8 cellular contexts compared by ENCODE assay signal in genomic region chr22:46250035-46250782, GRCh38. TPM values are rescaled to one million over a fixed set of nuclear protein-coding genes. Genes with fewer than 3 reads are reported as not detected.
DNase-seq lines count a peak whose midpoint lies in the region; ATAC-seq and TF ChIP-seq lines count a peak whose summit lies in the region.

A gene with protein sequence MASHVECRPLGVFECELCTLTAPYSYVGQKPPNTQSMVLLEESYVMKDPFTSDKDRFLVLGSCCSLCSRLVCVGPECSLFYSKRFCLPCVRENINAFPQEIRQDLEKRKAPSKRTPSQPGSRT (minus strand): TSS chr22:46250293. CDS start chr22:46248284, 2,009 bp downstream.

- H3K4me3 ChIP-seq in GM12864 (ENCODE audit: low read depth, low read length) (peak within 1 kb of the TSS; percentile 97), HFF-Myc (replicated peaks; ENCODE audit: low read depth, low read length) (peak within 1 kb of the TSS; percentile 71), adrenal gland (peak within 1 kb of the TSS in 3 of 4 donors; percentile 69 to 83 (median 71)), heart right ventricle (peak within 1 kb of the TSS; percentile 48 to 93 (median 81)), upper lobe of right lung (peak within 1 kb of the TSS; percentile 81)

- ATAC-seq in heart right ventricle (peak; percentile 92 to 97 (median 94)), upper lobe of right lung (peak; percentile 98)

- WGBS in adrenal gland, 4 donors: 0% methylated on average over 3 to 89 of the region's 89 CpGs; no CpG with 5 or more reads in 1 of the 4 donors
- 0 to 1% methylated on average over 81 to 89 of the region's 89 CpGs for WGBS in heart right ventricle, 2 donors

- H3K27me3 ChIP-seq in adrenal gland (no peaks in the 10 kb centered on the region), heart right ventricle (no peaks in the 10 kb centered on the region), upper lobe of right lung (no peaks in the 10 kb centered on the region)

- peak within 1 kb of the TSS; percentile 54 to 91 (median 83) for H3K27ac ChIP-seq in adrenal gland
- peak within 1 kb of the TSS; percentile 84 to 96 (median 94) for H3K27ac ChIP-seq in heart right ventricle
- peak within 1 kb of the TSS; percentile 86 for H3K27ac ChIP-seq in upper lobe of right lung

- no peaks in the 10 kb centered on the region for H3K9me3 ChIP-seq in adrenal gland (replicated peaks in 1 of 3)
- no peaks in the 10 kb centered on the region for H3K9me3 ChIP-seq in heart right ventricle
- no peaks in the 10 kb centered on the region for H3K9me3 ChIP-seq in upper lobe of right lung

- peak; percentile 1 for TF ChIP-seq CTCF in GM12864 (IDR thresholded peaks at IDR 0.05; ENCODE audit: low read depth, low read length, missing control alignments)
- no peak for TF ChIP-seq CTCF in HFF-Myc (IDR thresholded peaks at IDR 0.05; ENCODE audit: low read depth, low read length, missing control alignments)
- TF ChIP-seq CTCF in adrenal gland (IDR thresholded peaks at IDR 0.05): peak in 1 of 6 experiments; percentile 27
- TF ChIP-seq CTCF in heart right ventricle (IDR thresholded peaks at IDR 0.05): no peak
- TF ChIP-seq CTCF in upper lobe of right lung (IDR thresholded peaks at IDR 0.05): peak; percentile 7

- DNase-seq in GM12864 (ENCODE audit: low read depth): peak; percentile 55
- DNase-seq in HFF-Myc (ENCODE audit: extremely low read depth, low read depth): peak; percentile 27
- peak; percentile 86 for DNase-seq in MV-4-11 (lab: John Stamatoyannopoulos, UW)
- peak; percentile 80 for DNase-seq in SW480 (ENCODE audit: low spot score)
- DNase-seq in adrenal gland: peak; percentile 87 to 94 (median 91)
- DNase-seq in heart right ventricle: peak; percentile 93 to 94
- peak; percentile 97 for DNase-seq in posterior vena cava (ENCODE audit: low spot score)
- peak; percentile 96 for DNase-seq in upper lobe of right lung

- intact Hi-C loops in adrenal gland (cut with DNase I) (loop anchor here in 1 of 2 donors (10.0 kb wide), 1 partner anchor 125 kb away; no protein-coding TSS in a partner anchor), heart right ventricle (cut with DNase I) (loop anchor here in 4 of 10 donors (2.0 to 10.0 kb wide), 3 partner anchors 17 to 125 kb away; partner anchors contain the start of gene GTSE1 (in 2 of the 4)), posterior vena cava (cut with DNase I) (no loop called here), upper lobe of right lung (cut with DNase I) (no loop called here)

- peak in 1 of 2 donors; percentile 91 for TF ChIP-seq POLR2A in adrenal gland (IDR thresholded peaks at IDR 0.05)

- H3K36me3 ChIP-seq in adrenal gland (replicated peaks in 1 of 2) (no peaks in the 10 kb centered on the region), heart right ventricle (peaks cover 0 to 13% (median 0%) of the 10 kb centered on the region in 9 donors), upper lobe of right lung (no peaks in the 10 kb centered on the region)

- H3K4me1 ChIP-seq in adrenal gland (replicated peaks in 1 of 2) (peaks cover 7 to 38% of the 10 kb centered on the region in 2 donors), heart right ventricle (peaks cover 13 to 58% (median 43%) of the 10 kb centered on the region in 9 donors), upper lobe of right lung (peaks cover 16% of the 10 kb centered on the region)

RNA-seq across cellular contexts. Expression of the gene that starts here (rescaled TPM):
- total RNA-seq in adrenal gland: 10 to 100 TPM; 10.8 to 20.1 (median 13.6) TPM
- 10 to 100 TPM; 10.2 to 32.9 (median 26.9) TPM for polyA plus RNA-seq in adrenal gland
- total RNA-seq in heart right ventricle: 10 to 100 TPM in 1 of 10 donors, 1 to 10 TPM in 9; 6.3 to 10.4 (median 7.5) TPM
- polyA plus RNA-seq in heart right ventricle: 10 to 100 TPM in 1 of 2 donors, 1 to 10 TPM in 1; 7.7 to 12.7 TPM
- 1 to 10 TPM; 3.9 to 4.4 TPM for total RNA-seq in posterior vena cava
- total RNA-seq in upper lobe of right lung: 9.0 TPM

Comparison
In these comparisons a context has a peak if more than half of its experiments do, and no peak if none do; other contexts are left out.
1. Peak in every context shown above with its lines: DNase-seq, ATAC-seq, H3K4me3 ChIP-seq and H3K27ac ChIP-seq.
2. DNase-seq: peak in every context shown above with its lines; median percentile 97 in posterior vena cava; 96 in upper lobe of right lung; 94 in heart right ventricle; 91 in adrenal gland; 86 in MV-4-11; 80 in SW480; 55 in GM12864; 27 in HFF-Myc.
3. CTCF ChIP-seq: peak in GM12864 (single experiment) and upper lobe of right lung (single experiment); none in HFF-Myc (single experiment) and heart right ventricle (0 of 9).